26 cellular contexts compared by ENCODE assay signal in the genomic region with DNA sequence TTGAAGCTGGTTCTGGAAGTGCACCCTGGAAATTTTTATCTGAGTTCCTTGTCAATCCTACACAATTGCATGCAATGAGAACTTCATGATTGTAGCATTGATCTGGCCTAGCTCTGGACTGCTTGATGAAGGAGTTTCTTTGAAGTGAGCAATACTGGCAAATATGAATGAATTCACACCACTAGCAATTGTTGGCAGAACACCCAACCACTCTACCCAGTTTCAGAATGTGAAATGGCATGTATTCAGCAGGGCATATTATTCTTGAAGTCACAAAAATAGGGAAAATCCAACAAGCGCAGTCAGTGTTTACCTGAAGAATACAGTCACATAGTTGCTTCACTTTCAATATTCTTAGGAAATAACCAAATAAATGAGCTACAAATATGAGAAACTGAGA.
"Had no signal": no experiment of that assay in that cellular context is flagged by ENCODE, and none has a peak within 500 bp of the region (broad histone marks: within the 10 kb centered on the region; RNA-seq: fewer than 3 reads in every experiment).

No MANE protein-coding gene starts in this region.

- H3K27me3 Mint-ChIP-seq: progenitor cell of endocrine pancreas; stimulated activated memory B cell treated with anti-CD40 and anti-IgM and Interleukin-4, amounts not matched to agents 10 μg/mL and 1 μg/mL and 100 μg/mL, for 72 hours; stimulated activated naive CD8-positive, alpha-beta T cell treated with anti-CD3 and anti-CD28 coated beads, Interleukin-15, amount 100 ng/mL, for 72 hours; type B pancreatic cell had no signal

- H3K4me2 ChIP-seq: smooth muscle cell had no signal

- H3K4me3 ChIP-seq: left ventricle myocardium inferior, lung, right atrium auricular region, right lobe of liver, smooth muscle cell, tibial nerve, uterus had no signal

- H3K79me2 ChIP-seq: parathyroid adenoma had no signal

- H3K4me1 ChIP-seq: parathyroid adenoma, right lobe of liver, tibial nerve, uterus had no signal

- H3K4me3 Mint-ChIP-seq: immature natural killer cell; naive thymus-derived CD8-positive, alpha-beta T cell; nephron; neural crest cell; stimulated activated memory B cell treated with anti-CD40 and anti-IgM and Interleukin-4, amounts not matched to agents 10 μg/mL and 1 μg/mL and 100 μg/mL, for 72 hours; stimulated activated naive CD8-positive, alpha-beta T cell treated with anti-CD3 and anti-CD28 coated beads, Interleukin-15, amount 100 ng/mL, for 72 hours; type B pancreatic cell had no signal

- H2AFZ ChIP-seq: parathyroid adenoma had no signal

- H3K9ac ChIP-seq: parathyroid adenoma had no signal

- H3K27me3 ChIP-seq: right atrium auricular region, right lobe of liver, tibial nerve, uterus had no signal

- H3K9me3 ChIP-seq: left ventricle myocardium inferior, right atrium auricular region, right lobe of liver, tibial nerve, uterus had no signal

- H3K36me3 Mint-ChIP-seq: immature natural killer cell; naive thymus-derived CD8-positive, alpha-beta T cell; stimulated activated memory B cell treated with anti-CD40 and anti-IgM and Interleukin-4, amounts not matched to agents 10 μg/mL and 1 μg/mL and 100 μg/mL, for 72 hours; type B pancreatic cell had no signal

- H3K4me1 Mint-ChIP-seq: immature natural killer cell; naive thymus-derived CD8-positive, alpha-beta T cell; nephron; neural crest cell; stimulated activated memory B cell treated with anti-CD40 and anti-IgM and Interleukin-4, amounts not matched to agents 10 μg/mL and 1 μg/mL and 100 μg/mL, for 72 hours; stimulated activated naive CD8-positive, alpha-beta T cell treated with anti-CD3 and anti-CD28 coated beads, Interleukin-15, amount 100 ng/mL, for 72 hours had no signal

- H3K36me3 ChIP-seq: left ventricle myocardium inferior, right atrium auricular region, right lobe of liver, tibial nerve, uterus had no signal

- H3K27ac ChIP-seq: parathyroid adenoma, right atrium auricular region, right lobe of liver, tibial nerve, uterus had no signal

- H3K9me3 Mint-ChIP-seq: immature natural killer cell; naive thymus-derived CD8-positive, alpha-beta T cell; nephron; neural crest cell; stimulated activated memory B cell treated with anti-CD40 and anti-IgM and Interleukin-4, amounts not matched to agents 10 μg/mL and 1 μg/mL and 100 μg/mL, for 72 hours; stimulated activated naive CD8-positive, alpha-beta T cell treated with anti-CD3 and anti-CD28 coated beads, Interleukin-15, amount 100 ng/mL, for 72 hours; type B pancreatic cell had no signal

- DNase-seq: hypothalamus; immature natural killer cell; kidney; left ventricle myocardium inferior; mesenchymal stem cell; naive thymus-derived CD8-positive, alpha-beta T cell; nucleus accumbens; right lobe of liver; stimulated activated CD4-positive, alpha-beta T cell treated with anti-CD3 and anti-CD28 coated beads, Interleukin-1b, Interleukin-23, amount 100 ng/mL, for 48 hours; stimulated activated CD4-positive, alpha-beta T cell treated with anti-CD3 and anti-CD28 coated beads, Interleukin-2, amount 100 ng/mL, for 48 hours; stimulated activated CD4-positive, alpha-beta T cell treated with anti-CD3 and anti-CD28 coated beads, Interleukin-4, amount 100 ng/mL, for 4 hours; stimulated activated CD8-positive, alpha-beta memory T cell treated with anti-CD3 and anti-CD28 coated beads, Interleukin-4, amount 100 ng/mL, for 48 hours; stimulated activated naive CD4-positive, alpha-beta T cell treated with Interleukin-2 at 50 U/mL for 16 hours; stimulated activated naive CD8-positive, alpha-beta T cell treated with anti-CD3 and anti-CD28 coated beads, Interleukin-15, amount 100 ng/mL, for 72 hours; substantia nigra; uterus had no signal

- H3K27ac Mint-ChIP-seq: immature natural killer cell; naive thymus-derived CD8-positive, alpha-beta T cell; nephron; progenitor cell of endocrine pancreas; stimulated activated memory B cell treated with anti-CD40 and anti-IgM and Interleukin-4, amounts not matched to agents 10 μg/mL and 1 μg/mL and 100 μg/mL, for 72 hours; stimulated activated naive CD8-positive, alpha-beta T cell treated with anti-CD3 and anti-CD28 coated beads, Interleukin-15, amount 100 ng/mL, for 72 hours; type B pancreatic cell had no signal
